ENCODE assay signal across 8 cellular contexts in genomic region chr2:127197475-127198385, GRCh38. TPM values are rescaled to one million over a fixed set of nuclear protein-coding genes. Genes with fewer than 3 reads are reported as not detected.
DNase-seq lines count a peak whose midpoint lies in the region; ATAC-seq and TF ChIP-seq lines count a peak whose summit lies in the region.

No MANE protein-coding gene starts in this region.

- H3K36me3 Mint-ChIP-seq in IgD-negative memory B cell, result no peaks in the 10 kb centered on the region

- peak overlapping the region in 3 of 4 donors; percentile 81 to 88 (median 86) for H3K4me3 Mint-ChIP-seq in IgD-negative memory B cell

- peak; percentile 91 for ATAC-seq in GM19372 (IDR thresholded peaks at IDR 0.05; ENCODE audit: low read depth, unreplicated experiment)
- ATAC-seq in sciatic nerve, result peak; percentile 61
- ATAC-seq in GM18517 (IDR thresholded peaks at IDR 0.05; ENCODE audit: unreplicated experiment), result no peak

- no peaks in the 10 kb centered on the region for H3K4me1 ChIP-seq in Peyer's patch

- H3K9me3 ChIP-seq in Peyer's patch, result no peaks in the 10 kb centered on the region

- intact Hi-C loops in sciatic nerve (cut with DNase I), result no loop called here

- no peak overlapping the region for H3K27ac ChIP-seq in Peyer's patch

- DNase-seq in Ammon's horn (ENCODE audit: low spot score) (peak; percentile 35), Peyer's patch (peak; percentile 56 to 83 (median 82)), activated T-helper 1 cell treated with Interleukin-2 at 50 U/mL for 16 hours (ENCODE audit: low read depth) (peak; percentile 15), foreskin melanocyte (peak; percentile 52), sciatic nerve (ENCODE audit: low spot score) (peak; percentile 77)

- H3K4me1 Mint-ChIP-seq in IgD-negative memory B cell, result peaks cover 0 to 4% (median 3%) of the 10 kb centered on the region in 3 donors

- no peak overlapping the region for H3K27ac Mint-ChIP-seq in IgD-negative memory B cell

- H3K4me3 ChIP-seq in Peyer's patch, result peak overlapping the region in 3 of 4 donors; percentile 1 to 19 (median 14)

- H3K9me3 Mint-ChIP-seq in IgD-negative memory B cell, result no peaks in the 10 kb centered on the region

- peak in 5 of 6 experiments; percentile 16 to 71 (median 62) for TF ChIP-seq CTCF in Peyer's patch (IDR thresholded peaks at IDR 0.05)

- H3K36me3 ChIP-seq in Peyer's patch, result no peaks in the 10 kb centered on the region

- peaks cover 5% of the 10 kb centered on the region for H3K27me3 Mint-ChIP-seq in IgD-negative memory B cell

- no peak for TF ChIP-seq POLR2A in Peyer's patch (IDR thresholded peaks at IDR 0.05)

- H3K27me3 ChIP-seq in Peyer's patch, result no peaks in the 10 kb centered on the region

RNA-seq across cellular contexts. Expression of gene CYP27C1, which starts 22.4 kb away (rescaled TPM):
- polyA plus RNA-seq in IgD-negative memory B cell, result not detected
- total RNA-seq in Peyer's patch (under 1 TPM in 1 of 4 donors, not detected in 3; 0.13 TPM), sciatic nerve (0.31 TPM)

Comparison
In these comparisons a context has a peak if more than half of its experiments do, and no peak if none do; other contexts are left out.
1. DNase-seq: peak in every context shown above with its lines; median percentile 82 in Peyer's patch; 77 in sciatic nerve; 52 in foreskin melanocyte; 35 in Ammon's horn; 15 in activated T-helper 1 cell treated with Interleukin-2 at 50 U/mL for 16 hours.